9 cellular contexts compared by ENCODE assay signal in the genomic region with DNA sequence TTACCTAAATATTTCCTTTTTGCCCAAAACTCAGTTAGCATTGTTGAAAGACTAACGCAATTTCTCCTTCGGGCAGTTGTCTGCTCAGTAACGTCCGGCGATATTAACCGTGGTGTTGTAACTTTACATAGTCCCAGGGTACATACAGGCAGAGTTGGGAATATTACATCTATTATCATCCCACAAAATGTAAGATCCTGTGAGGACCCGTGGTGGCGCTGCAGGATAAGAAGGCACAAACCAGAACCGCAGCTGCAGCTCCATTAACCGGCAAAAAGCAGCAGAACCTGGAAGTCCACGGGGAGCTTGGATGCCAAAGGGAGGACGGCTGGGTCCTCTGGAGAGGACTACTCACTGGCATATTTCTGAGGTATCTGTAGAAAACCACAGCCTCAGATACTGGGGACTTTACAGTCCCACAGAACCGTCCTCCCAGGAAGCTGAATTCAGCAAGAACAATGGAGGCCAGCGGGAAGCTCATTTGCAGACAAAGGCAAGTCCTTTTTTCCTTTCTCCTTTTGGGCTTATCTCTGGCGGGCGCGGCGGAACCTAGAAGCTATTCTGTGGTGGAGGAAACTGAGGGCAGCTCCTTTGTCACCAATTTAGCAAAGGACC. TPM values are rescaled to one million over a fixed set of nuclear protein-coding genes. Genes with fewer than 3 reads are reported as not detected.
DNase-seq lines count a peak whose midpoint lies in the region.
"Not testable (repeated sequence)": the region's sequence is repeated elsewhere in the genome, so short reads cannot be mapped to it uniquely, and the experiment has no call there.
"Had no signal": no experiment of that assay in that cellular context is flagged by ENCODE, and none has a peak within 500 bp of the region (broad histone marks: within the 10 kb centered on the region; RNA-seq: fewer than 3 reads in every experiment).

Gene PCDHB8, plus strand, starts transcription at position 214 of the 615 bp plus-strand sequence. Its CDS starts 245 bp downstream, at position 459.

- in situ Hi-C loops in KBM-7 (cut with MboI; ENCODE audit: low pct_unique_long_range_greater_than_20kb, low sequenced_read_pairs), result not testable (repeated sequence)

- not testable (repeated sequence) for H3K4me1 ChIP-seq in SJCRH30

- peaks cover 12% of the 10 kb centered on the region; the same call in 1 of the 2 replicates for H3K9me3 ChIP-seq in SJCRH30 (replicated peaks)

- DNase-seq in COR-L47 (lab: John Stamatoyannopoulos, UW), result peak; percentile 45
- peak; percentile 56 for DNase-seq in GOT3 (lab: John Stamatoyannopoulos, UW)
- DNase-seq in KBM-7, result peak; percentile 74
- DNase-seq in NCI-H510A treated with DMSO at 0.1 percent for 48 hours (lab: John Stamatoyannopoulos, UW), result peak; percentile 6
- DNase-seq in SJCRH30, result peak; percentile 47 to 71
- peak; percentile 3 for DNase-seq in dermis blood vessel endothelial cell
- DNase-seq in left kidney (ENCODE audit: low read depth, low spot score), result peak; percentile 16

- not testable (repeated sequence) for H3K27me3 ChIP-seq in SJCRH30

- not testable (repeated sequence) for H3K27ac ChIP-seq in SJCRH30

- peak within 1 kb of the TSS; percentile 59 for H3K4me3 ChIP-seq in SJCRH30

- peaks cover 18% of the 10 kb centered on the region for H3K36me3 ChIP-seq in SJCRH30

RNA-seq across cellular contexts. Expression of gene PCDHB8, which starts in this region (rescaled TPM):
- total RNA-seq in SJCRH30 (2014; rRNA removed; shearing (Covaris generic)), result 17.8 and 18.6 TPM in 2 replicates
- 0.14 and 0.34 TPM in 2 replicates for total RNA-seq in dermis blood vessel endothelial cell
- total RNA-seq: natural killer cell; T-helper 1 cell treated with Interleukin-12 subunit alpha and Interleukin-12 subunit beta and Interleukin-4 antibody, amounts not matched to agents 30 ng/mL and 1 ng/mL, for 36 hours had no signal

Comparison
In these comparisons a context has a peak if more than half of its experiments do, and no peak if none do; other contexts are left out.
1. RNA of gene PCDHB8 (total RNA-seq): 17.8 to 18.6 TPM in SJCRH30; 0.14 to 0.34 TPM in dermis blood vessel endothelial cell; every median in the first group is over 10 times any median in the second.
2. Peak in DNase-seq in dermis blood vessel endothelial cell; RNA of the gene not detected or under 1 TPM.
3. DNase-seq: peak in every context shown above with its lines; median percentile 74 in KBM-7; 59 in SJCRH30; 56 in GOT3; 45 in COR-L47; 16 in left kidney; 6 in NCI-H510A treated with DMSO at 0.1 percent for 48 hours; 3 in dermis blood vessel endothelial cell.